Comparison of ENCODE assay signal across 23 cellular contexts in genomic region chr7:74063646-74064045, GRCh38. TPM values are rescaled to one million over a fixed set of nuclear protein-coding genes. Genes with fewer than 3 reads are reported as not detected.
"Had no signal": no experiment of that assay in that cellular context is flagged by ENCODE, and none has a peak within 500 bp of the region (broad histone marks: within the 10 kb centered on the region; RNA-seq: fewer than 3 reads in every experiment).

No MANE protein-coding gene starts in this region.

- ATAC-seq: activated CD4-positive, CD25-positive, alpha-beta regulatory T cell treated with anti-CD3 and anti-CD28 coated beads, Interleukin-2, amount 50 U/mL, for 24 hours; activated naive CD8-positive, alpha-beta T cell treated with anti-CD3 and anti-CD28 coated beads, Interleukin-2, amount 50 U/mL, for 24 hours; left lobe of liver; naive thymus-derived CD4-positive, alpha-beta T cell; right cardiac atrium; upper lobe of right lung had no signal

- FAIRE-seq: astrocyte, bronchial epithelial cell, small intestine had no signal

- H3K36me3 Mint-ChIP-seq: naive thymus-derived CD4-positive, alpha-beta T cell had no signal

- H3K4me1 ChIP-seq: prostate gland had no signal

- H3K27me3 ChIP-seq: dorsolateral prefrontal cortex, upper lobe of right lung had no signal

- H3K27me3 Mint-ChIP-seq: activated naive CD8-positive, alpha-beta T cell treated with anti-CD3 and anti-CD28 coated beads, Interleukin-2, amount 50 U/mL, for 24 hours had no signal

- H3K9me3 ChIP-seq: prostate gland, upper lobe of right lung had no signal

- DNase-seq: activated CD4-positive, alpha-beta T cell treated with anti-CD3 and anti-CD28 coated beads, Interleukin-2, amount 50 U/mL, for 1 hour; activated CD8-positive, alpha-beta memory T cell treated with anti-CD3 and anti-CD28 coated beads for 24 hours; activated naive CD4-positive, alpha-beta T cell treated with anti-CD3 and anti-CD28 coated beads for 36 hours; activated naive CD8-positive, alpha-beta T cell treated with anti-CD3 and anti-CD28 coated beads, Interleukin-2, amount 50 U/mL, for 24 hours; activated T-cell treated with anti-CD3 and anti-CD28 coated beads for 4 hours; dorsolateral prefrontal cortex; erythroblast; islet precursor cell; mammary epithelial cell; naive thymus-derived CD4-positive, alpha-beta T cell; occipital lobe; small intestine; stimulated activated CD4-positive, alpha-beta T cell treated with anti-CD3 and anti-CD28 coated beads, Interleukin-4, amount 100 ng/mL, for 24 hours; stimulated activated naive CD4-positive, alpha-beta T cell treated with Interleukin-2 at 50 U/mL for 16 hours; upper lobe of right lung had no signal

- H3K27ac ChIP-seq: prostate gland, upper lobe of right lung had no signal

- H3K4me3 Mint-ChIP-seq: activated naive CD4-positive, alpha-beta T cell treated with anti-CD3 and anti-CD28 coated beads for 36 hours; activated naive CD8-positive, alpha-beta T cell treated with anti-CD3 and anti-CD28 coated beads, Interleukin-2, amount 50 U/mL, for 24 hours; naive thymus-derived CD4-positive, alpha-beta T cell; T-helper 2 cell treated with Interferon-gamma antibody and Interleukin-4, amounts not matched to agents 5 μg/mL and 100 μg/mL, for 36 hours had no signal

- H3K4me3 ChIP-seq: dorsolateral prefrontal cortex, prostate gland, upper lobe of right lung had no signal

- H3K9me3 Mint-ChIP-seq: activated naive CD4-positive, alpha-beta T cell treated with anti-CD3 and anti-CD28 coated beads for 36 hours; activated naive CD8-positive, alpha-beta T cell treated with anti-CD3 and anti-CD28 coated beads, Interleukin-2, amount 50 U/mL, for 24 hours; T-helper 2 cell treated with Interferon-gamma antibody and Interleukin-4, amounts not matched to agents 5 μg/mL and 100 μg/mL, for 36 hours had no signal

- H3K27ac Mint-ChIP-seq: activated naive CD4-positive, alpha-beta T cell treated with anti-CD3 and anti-CD28 coated beads for 36 hours; activated naive CD8-positive, alpha-beta T cell treated with anti-CD3 and anti-CD28 coated beads, Interleukin-2, amount 50 U/mL, for 24 hours; naive thymus-derived CD4-positive, alpha-beta T cell; T-helper 2 cell treated with Interferon-gamma antibody and Interleukin-4, amounts not matched to agents 5 μg/mL and 100 μg/mL, for 36 hours had no signal

RNA-seq across cellular contexts. Expression of gene ELN, which starts 35.7 kb away (rescaled TPM):
- total RNA-seq: mononuclear cell had no signal
- polyA plus RNA-seq: mammary epithelial cell; naive thymus-derived CD4-positive, alpha-beta T cell had no signal
